Comparison of ENCODE assay signal across 16 cellular contexts in the genomic region with DNA sequence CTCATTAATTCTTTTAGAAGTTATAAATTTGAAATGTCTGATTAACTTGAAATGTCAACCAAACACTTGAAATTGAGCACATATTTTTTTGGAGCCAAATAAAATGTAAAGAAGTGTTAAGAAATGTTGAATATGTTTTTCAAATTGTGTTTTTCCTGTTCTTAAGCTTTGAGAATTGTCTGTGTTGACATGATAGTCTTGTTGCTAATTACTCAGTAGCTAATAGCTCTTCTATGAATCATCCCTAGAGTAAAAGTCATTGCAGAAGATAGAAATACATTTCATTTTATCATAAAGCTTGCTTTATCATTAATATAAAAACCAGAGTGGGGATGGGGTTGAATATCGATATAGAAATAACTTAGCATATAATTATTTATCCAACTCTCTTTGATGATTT. TPM values are rescaled to one million over a fixed set of nuclear protein-coding genes. Genes with fewer than 3 reads are reported as not detected.
DNase-seq lines count a peak whose midpoint lies in the region; ATAC-seq, FAIRE-seq and TF ChIP-seq lines count a peak whose summit lies in the region.
"Had no signal": no experiment of that assay in that cellular context is flagged by ENCODE, and none has a peak within 500 bp of the region (broad histone marks: within the 10 kb centered on the region; RNA-seq: fewer than 3 reads in every experiment).

No MANE protein-coding gene starts in this region.

- H3K9me3 ChIP-seq in RWPE2 (ENCODE audit: severe bottlenecking) (no peaks in the 10 kb centered on the region), endothelial cell of umbilical vein (replicated peaks; ENCODE audit: control insufficient read depth, insufficient read depth, low read length) (no peaks in the 10 kb centered on the region), mesodermal cell (ENCODE audit: control insufficient read depth, low read length) (peaks cover 5% of the 10 kb centered on the region), neural progenitor cell (ENCODE audit: low read depth) (no peaks in the 10 kb centered on the region), gastroesophageal sphincter (no peaks in the 10 kb centered on the region)
- H3K9me3 ChIP-seq in CD8-positive, alpha-beta T cell (ENCODE audit: low read length): no peaks in the 10 kb centered on the region

- H3F3A ChIP-seq in neural progenitor cell (ENCODE audit: low read depth): no peaks in the 10 kb centered on the region

- peaks cover 45% of the 10 kb centered on the region for H3K4me1 ChIP-seq in RWPE2 (ENCODE audit: insufficient read depth, poor library complexity, severe bottlenecking)
- H3K4me1 ChIP-seq in endothelial cell of umbilical vein (ENCODE audit: control insufficient read depth, extremely low read depth, insufficient read depth, low read length): peaks cover 65% of the 10 kb centered on the region
- peaks cover 6% of the 10 kb centered on the region for H3K4me1 ChIP-seq in mesodermal cell (ENCODE audit: control insufficient read depth, insufficient read depth, low read length, poor library complexity, severe bottlenecking)
- no peaks in the 10 kb centered on the region for H3K4me1 ChIP-seq in neural progenitor cell
- peaks cover 0 to 17% (median 0%) of the 10 kb centered on the region in 3 donors for H3K4me1 ChIP-seq in gastroesophageal sphincter
- H3K4me1 ChIP-seq in CD8-positive, alpha-beta T cell (ENCODE audit: insufficient read depth, low read length): no peaks in the 10 kb centered on the region

- H3K9ac ChIP-seq in endothelial cell of umbilical vein (replicated peaks; ENCODE audit: extremely low read depth, insufficient read depth, low read length): peak overlapping the region; percentile 76
- H3K9ac ChIP-seq in neural progenitor cell: no peak overlapping the region

- H3K36me3 ChIP-seq in RWPE2 (ENCODE audit: low read depth): peaks cover 88% of the 10 kb centered on the region
- peaks cover 6 to 9% of the 10 kb centered on the region in 2 experiments for H3K36me3 ChIP-seq in endothelial cell of umbilical vein (ENCODE audit: control insufficient read depth in 2 of 2, extremely low read depth in 1 of 2, insufficient read depth in 2 of 2, low read length in 2 of 2)
- peaks cover 66% of the 10 kb centered on the region for H3K36me3 ChIP-seq in mesodermal cell (ENCODE audit: control insufficient read depth, insufficient read depth, low read length)
- no peaks in the 10 kb centered on the region for H3K36me3 ChIP-seq in neural progenitor cell
- peaks cover 0 to 48% of the 10 kb centered on the region in 2 donors for H3K36me3 ChIP-seq in gastroesophageal sphincter
- H3K36me3 ChIP-seq in CD8-positive, alpha-beta T cell (ENCODE audit: insufficient read depth, low read length): no peaks in the 10 kb centered on the region

- H2AFZ ChIP-seq in endothelial cell of umbilical vein (ENCODE audit: low read depth, low read length): no peak overlapping the region
- no peak overlapping the region for H2AFZ ChIP-seq in neural progenitor cell (replicated peaks)
- H2AFZ ChIP-seq: GM23338 had no signal

- ATAC-seq in RWPE2 (ENCODE audit: low read depth): peak; percentile 60; the same call in 2 of the 3 replicates
- ATAC-seq in gastroesophageal sphincter: no peak
- no peak for ATAC-seq in CD8-positive, alpha-beta T cell
- ATAC-seq: GM23338 had no signal

- H4K20me1 ChIP-seq in endothelial cell of umbilical vein (replicated peaks; ENCODE audit: control insufficient read depth, extremely low read depth, insufficient read depth, low read length): no peaks in the 10 kb centered on the region
- no peaks in the 10 kb centered on the region for H4K20me1 ChIP-seq in neural progenitor cell (ENCODE audit: low read depth)

- H3K27me3 ChIP-seq in RWPE2 (ENCODE audit: insufficient read depth, poor library complexity, severe bottlenecking) (no peaks in the 10 kb centered on the region), endothelial cell of umbilical vein (ENCODE audit: control insufficient read depth in 2 of 2, insufficient read depth in 2 of 2, low read length in 2 of 2) (no peaks in the 10 kb centered on the region), neural progenitor cell (no peaks in the 10 kb centered on the region), gastroesophageal sphincter (no peaks in the 10 kb centered on the region)
- H3K27me3 ChIP-seq in CD8-positive, alpha-beta T cell (ENCODE audit: insufficient read depth, low read length): no peaks in the 10 kb centered on the region

- FAIRE-seq in endothelial cell of umbilical vein (lab: Jason Lieb, UNC): no peak
- FAIRE-seq: HTR-8/SVneo had no signal

- no peak for TF ChIP-seq CTCF in RWPE2 (IDR thresholded peaks at IDR 0.05; ENCODE audit: poor library complexity, severe bottlenecking)
- no peak for TF ChIP-seq CTCF in endothelial cell of umbilical vein (IDR thresholded peaks at IDR 0.05; ENCODE audit: extremely low read depth in 1 of 2, insufficient read depth in 1 of 2, low read depth in 1 of 2, low read length in 2 of 2)
- TF ChIP-seq CTCF in neural progenitor cell (IDR thresholded peaks at IDR 0.05): no peak
- no peak for TF ChIP-seq CTCF in gastroesophageal sphincter (IDR thresholded peaks at IDR 0.05)
- no peak for TF ChIP-seq CTCF in CD8-positive, alpha-beta T cell (IDR thresholded peaks at IDR 0.05)

- intact Hi-C loops in endothelial cell of umbilical vein (cut with micrococcal nuclease): loop anchor here (1.0 kb wide), 6 partner anchors 10 to 72 kb away; no protein-coding TSS in a partner anchor
- intact Hi-C loops in CD8-positive, alpha-beta T cell (cut with DNase I, micrococcal nuclease): no loop called here

- peak; percentile 36 for DNase-seq in EL
- DNase-seq in RWPE2 (ENCODE audit: low spot score): no peak
- DNase-seq in endothelial cell of umbilical vein (ENCODE audit: low read depth, low spot score): peak; percentile 41
- no peak for DNase-seq in NCI-H146 (lab: John Stamatoyannopoulos, UW)
- DNase-seq in neural progenitor cell (ENCODE audit: low spot score): no peak
- DNase-seq in CD8-positive, alpha-beta T cell: no peak
- DNase-seq: activated B cell treated with CpG ODN at 0.5 μM for 24 hours; activated effector memory CD4-positive, alpha-beta T cell treated with anti-CD3 and anti-CD28 coated beads, Interleukin-2, amount 50 U/mL, for 16 hours; NCI-H526 treated with DMSO at 0.1 percent for 48 hours had no signal

- no TSS peak for BruUV-seq in endothelial cell of umbilical vein (replicated peaks; lab: Mats Ljungman, UMichigan)

- H3K27ac Mint-ChIP-seq in neural progenitor cell: no peak overlapping the region
- no peak overlapping the region for H3K27ac Mint-ChIP-seq in CD8-positive, alpha-beta T cell
- H3K27ac Mint-ChIP-seq: activated B cell treated with CpG ODN at 0.5 μM for 24 hours, B cell, GM23338 had no signal

- H3K4me1 Mint-ChIP-seq in neural progenitor cell: peaks cover 3% of the 10 kb centered on the region
- no peaks in the 10 kb centered on the region for H3K4me1 Mint-ChIP-seq in CD8-positive, alpha-beta T cell (ENCODE audit: low read depth)
- H3K4me1 Mint-ChIP-seq: activated B cell treated with CpG ODN at 0.5 μM for 24 hours, B cell, GM23338 had no signal

- dilution Hi-C loops in endothelial cell of umbilical vein (cut with MboI; ENCODE audit: extremely low pct_ligation_motif_present, low sequenced_read_pairs): no loop called here

- H3K4me3 ChIP-seq in RWPE2 (ENCODE audit: severe bottlenecking) (no peak overlapping the region), endothelial cell of umbilical vein (replicated peaks in 1 of 3; ENCODE audit: insufficient read depth in 1 of 3, low read depth in 1 of 3, low read length in 3 of 3) (peak overlapping the region in 2 of 3 experiments; percentile 15 to 28), mesodermal cell (ENCODE audit: extremely low read depth, insufficient read depth, low read length, poor library complexity, severe bottlenecking) (no peak overlapping the region), neural progenitor cell (no peak overlapping the region), gastroesophageal sphincter (no peak overlapping the region)
- no peak overlapping the region for H3K4me3 ChIP-seq in CD8-positive, alpha-beta T cell (ENCODE audit: low read depth, low read length)
- H3K4me3 ChIP-seq: GM23338, lung had no signal

- CTCF ChIA-PET in endothelial cell of umbilical vein (lab: Charles Lee): interaction anchor here (0.8 to 2.4 kb wide), 13 partner anchors 14 to 221 kb away, joined by 3 to 19 read pairs (median 6); a partner anchor contains a TSS
- CTCF ChIA-PET in CD8-positive, alpha-beta T cell (lab: Charles Lee): no interaction called here

- no peaks in the 10 kb centered on the region for H3K27me3 Mint-ChIP-seq in neural progenitor cell (ENCODE audit: insufficient read depth, low read depth)
- H3K27me3 Mint-ChIP-seq in CD8-positive, alpha-beta T cell (ENCODE audit: low read depth): no peaks in the 10 kb centered on the region
- H3K27me3 Mint-ChIP-seq: activated B cell treated with CpG ODN at 0.5 μM for 24 hours had no signal

- no peak for TF ChIP-seq EP300 in gastroesophageal sphincter (IDR thresholded peaks at IDR 0.05)

- peak overlapping the region; percentile 99 for H3K27ac ChIP-seq in RWPE2 (ENCODE audit: poor library complexity, severe bottlenecking)
- peak overlapping the region; percentile 99 for H3K27ac ChIP-seq in endothelial cell of umbilical vein (ENCODE audit: insufficient read depth, low read depth, low read length)
- H3K27ac ChIP-seq in mesodermal cell (ENCODE audit: low read depth, low read length, severe bottlenecking): peak overlapping the region; percentile 70
- no peak overlapping the region for H3K27ac ChIP-seq in neural progenitor cell
- H3K27ac ChIP-seq in gastroesophageal sphincter: no peak overlapping the region
- H3K27ac ChIP-seq in CD8-positive, alpha-beta T cell (ENCODE audit: low read depth, low read length): no peak overlapping the region

- H3K79me2 ChIP-seq in endothelial cell of umbilical vein (ENCODE audit: control insufficient read depth, insufficient read depth, low read length) (peaks cover 2% of the 10 kb centered on the region), neural progenitor cell (ENCODE audit: low read depth) (no peaks in the 10 kb centered on the region)

- POLR2A ChIA-PET in endothelial cell of umbilical vein (lab: Charles Lee): interaction anchor here (1.6 to 2.0 kb wide), 3 partner anchors 20 to 86 kb away, joined by 5 to 8 read pairs (median 6); no protein-coding TSS in a partner anchor
- POLR2A ChIA-PET in CD8-positive, alpha-beta T cell (lab: Charles Lee): no interaction called here

- peaks cover 64% of the 10 kb centered on the region for H3K36me3 Mint-ChIP-seq in neural progenitor cell
- H3K36me3 Mint-ChIP-seq in CD8-positive, alpha-beta T cell: peaks cover 9% of the 10 kb centered on the region

- TF ChIP-seq POLR2A in endothelial cell of umbilical vein (IDR thresholded peaks at IDR 0.05; ENCODE audit: low read depth, low read length) (no peak), gastroesophageal sphincter (IDR thresholded peaks at IDR 0.05) (no peak)

- H3K9me3 Mint-ChIP-seq in neural progenitor cell: peaks cover 2% of the 10 kb centered on the region
- no peaks in the 10 kb centered on the region for H3K9me3 Mint-ChIP-seq in CD8-positive, alpha-beta T cell
- H3K9me3 Mint-ChIP-seq: activated B cell treated with CpG ODN at 0.5 μM for 24 hours, GM23338, nephron had no signal

- H3K4me2 ChIP-seq in endothelial cell of umbilical vein (ENCODE audit: insufficient read depth, low read length) (peak overlapping the region; percentile 88), neural progenitor cell (no peak overlapping the region)
- H3K4me2 ChIP-seq: GM23338 had no signal

- no CpG with 5 or more reads among the region's 1 CpG for WGBS in mesodermal cell (ENCODE audit: insufficient coverage in 2 of 2), 2 experiments
- 67 to 90% methylated on average over 1 of the region's 1 CpG for WGBS in gastroesophageal sphincter (ENCODE audit: low coverage in 1 of 2), 2 donors

- H3K9me1 ChIP-seq in endothelial cell of umbilical vein (replicated peaks; ENCODE audit: control insufficient read depth, extremely low read depth, insufficient read depth, low read length): no peaks in the 10 kb centered on the region

- H3K4me3 Mint-ChIP-seq in neural progenitor cell: no peak overlapping the region
- no peak overlapping the region for H3K4me3 Mint-ChIP-seq in CD8-positive, alpha-beta T cell
- H3K4me3 Mint-ChIP-seq: activated B cell treated with CpG ODN at 0.5 μM for 24 hours, B cell, GM23338, nephron had no signal

RNA-seq across cellular contexts. Expression of a gene that starts 41.9 kb away (rescaled TPM):
- total RNA-seq in endothelial cell of umbilical vein (26.2 and 37.0 TPM in 2 replicates), neural progenitor cell (ENCODE audit: low replicate concordance) (41.3 and 82.9 TPM in 2 replicates), gastroesophageal sphincter (10 to 100 TPM; 10.6 to 22.4 (median 17.1) TPM)
- polyA plus RNA-seq in endothelial cell of umbilical vein: 8.9 and 10.0 TPM in 2 replicates
- 14.8 and 17.3 TPM in 2 replicates for polyA plus RNA-seq in endothelial cell of umbilical vein (2011; cell fraction: cytosol; rRNA removed)
- polyA plus RNA-seq in endothelial cell of umbilical vein (2011; cell fraction: nucleus; rRNA removed): 19.6 and 20.6 TPM in 2 replicates
- 26.8 and 33.5 TPM in 2 replicates for polyA plus RNA-seq in endothelial cell of umbilical vein (2012)
- 15.7 and 20.7 TPM in 2 replicates for polyA minus RNA-seq in endothelial cell of umbilical vein
- polyA minus RNA-seq in endothelial cell of umbilical vein (2011; cell fraction: cytosol; rRNA and poly(A)+ RNA removed): 22.8 TPM
- polyA minus RNA-seq in endothelial cell of umbilical vein (2011; cell fraction: nucleus; rRNA and poly(A)+ RNA removed): 12.6 and 18.0 TPM in 2 replicates
- 27.7 TPM for polyA plus RNA-seq in mesodermal cell (2013, experiment 1 of 2)
- polyA plus RNA-seq in mesodermal cell (2013, experiment 2 of 2): 29.0 TPM
- 10 to 100 TPM; 19.8 to 26.0 TPM for total RNA-seq in CD8-positive, alpha-beta T cell

Comparison
In these comparisons a context has a peak if more than half of its experiments do, and no peak if none do; other contexts are left out.
1. DNase-seq: peak in EL (single experiment) and endothelial cell of umbilical vein (single experiment); none in RWPE2 (single experiment), NCI-H146 (single experiment), neural progenitor cell (single experiment) and CD8-positive, alpha-beta T cell (0 of 7).
2. H3K27ac ChIP-seq: peak in RWPE2 (single experiment), endothelial cell of umbilical vein (single experiment) and mesodermal cell (single experiment); none in neural progenitor cell (single experiment), gastroesophageal sphincter (0 of 4) and CD8-positive, alpha-beta T cell (single experiment).
3. H3K4me3 ChIP-seq: peak in endothelial cell of umbilical vein (2 of 3); none in RWPE2 (single experiment), mesodermal cell (single experiment), neural progenitor cell (single experiment), gastroesophageal sphincter (0 of 2) and CD8-positive, alpha-beta T cell (single experiment).